12 cellular contexts compared by ENCODE assay signal in genomic region chr12:9667403-9667802, GRCh38. TPM values are rescaled to one million over a fixed set of nuclear protein-coding genes. Genes with fewer than 3 reads are reported as not detected.
DNase-seq lines count a peak whose midpoint lies in the region; ATAC-seq, FAIRE-seq and TF ChIP-seq lines count a peak whose summit lies in the region.
"Had no signal": no experiment of that assay in that cellular context is flagged by ENCODE, and none has a peak within 500 bp of the region (broad histone marks: within the 10 kb centered on the region; RNA-seq: fewer than 3 reads in every experiment).

No MANE protein-coding gene starts in this region.

- peak overlapping the region; percentile 90 to 92 for H3K27ac Mint-ChIP-seq in effector memory CD8-positive, alpha-beta T cell

- H3K79me2 ChIP-seq in PC-9 (ENCODE audit: low read depth), result no peaks in the 10 kb centered on the region

- DNase-seq in GM18507 (ENCODE audit: extremely low spot score, insufficient read length, low read depth), result no peak
- no peak for DNase-seq in effector memory CD8-positive, alpha-beta T cell
- DNase-seq in NCI-H345 (lab: John Stamatoyannopoulos, UW), result no peak
- no peak for DNase-seq in PC-9
- DNase-seq in caudate nucleus (lab: John Stamatoyannopoulos, UW), result no peak
- DNase-seq in globus pallidus (ENCODE audit: low spot score), result no peak
- DNase-seq: dorsolateral prefrontal cortex, islet precursor cell had no signal

- no peaks in the 10 kb centered on the region for H3K27me3 ChIP-seq in PC-9 (ENCODE audit: insufficient read depth, low read depth)
- H3K27me3 ChIP-seq: dorsolateral prefrontal cortex, uterus had no signal

- H3K36me3 Mint-ChIP-seq in effector memory CD8-positive, alpha-beta T cell (ENCODE audit: insufficient read depth), result peaks cover 47% of the 10 kb centered on the region

- peaks cover 12% of the 10 kb centered on the region; the same call in 1 of the 2 replicates for H3K36me3 ChIP-seq in PC-9 (ENCODE audit: low read depth)
- H3K36me3 ChIP-seq: uterus had no signal

- FAIRE-seq in GM18507 (lab: Jason Lieb, UNC), result peak; percentile 97
- FAIRE-seq: HTR-8/SVneo had no signal

- no peak overlapping the region for H2AFZ ChIP-seq in PC-9

- H3K4me2 ChIP-seq in PC-9, result no peak overlapping the region

- ATAC-seq in GM21367 (IDR thresholded peaks at IDR 0.05; ENCODE audit: unreplicated experiment) (peak; percentile 31), HG03378 (IDR thresholded peaks at IDR 0.05; ENCODE audit: unreplicated experiment) (peak; percentile 48)
- no peak for ATAC-seq in effector memory CD8-positive, alpha-beta T cell (replicated peaks)

- H3K4me3 ChIP-seq in PC-9, result no peak overlapping the region
- H3K4me3 ChIP-seq: dorsolateral prefrontal cortex, uterus had no signal

- intact Hi-C loops in PC-9 (cut with micrococcal nuclease; ENCODE audit: unreplicated experiment), result no loop called here

- H4K20me1 ChIP-seq in PC-9 (ENCODE audit: insufficient read depth), result no peaks in the 10 kb centered on the region

- no TSS peak for BruUV-seq in PC-9 (replicated peaks; lab: Mats Ljungman, UMichigan)

- CTCF ChIA-PET in PC-9 (lab: Charles Lee), result no interaction called here

- H3K27me3 Mint-ChIP-seq in effector memory CD8-positive, alpha-beta T cell, result no peaks in the 10 kb centered on the region

- H3K9me2 ChIP-seq in PC-9 (ENCODE audit: insufficient read depth), result no peaks in the 10 kb centered on the region

- H3K4me1 ChIP-seq in PC-9 (replicated peaks; ENCODE audit: insufficient read depth), result peaks cover 30% of the 10 kb centered on the region

- POLR2A ChIA-PET in PC-9 (lab: Charles Lee; ENCODE audit: unreplicated experiment), result no interaction called here

- no peak overlapping the region for H3K27ac ChIP-seq in PC-9
- no peak overlapping the region for H3K27ac ChIP-seq in caudate nucleus (ENCODE audit: low read depth, low read length)
- H3K27ac ChIP-seq: dorsolateral prefrontal cortex had no signal

- H3K4me1 Mint-ChIP-seq in effector memory CD8-positive, alpha-beta T cell (ENCODE audit: low read depth in 2 of 2), result peaks cover 41 to 66% of the 10 kb centered on the region in 2 donors

- peak overlapping the region; percentile 75 to 93 for H3K4me3 Mint-ChIP-seq in effector memory CD8-positive, alpha-beta T cell

- no peak for TF ChIP-seq CTCF in PC-9 (conservative IDR thresholded peaks at IDR 0.05)

- H3F3A ChIP-seq in PC-9 (ENCODE audit: insufficient read depth, low read depth), result peaks cover 14% of the 10 kb centered on the region

- H3K9me3 Mint-ChIP-seq in effector memory CD8-positive, alpha-beta T cell, result no peaks in the 10 kb centered on the region

- no peaks in the 10 kb centered on the region for H3K9me3 ChIP-seq in PC-9 (ENCODE audit: insufficient read depth, low read depth)
- H3K9me3 ChIP-seq: uterus had no signal

RNA-seq across cellular contexts. Expression of gene CLEC2D, which starts 2.1 kb away (rescaled TPM):
- 32.6 and 37.8 TPM in 2 replicates for total RNA-seq in PC-9 (2021)

RNA-seq across cellular contexts. Expression of gene KLRB1, which starts 59.7 kb away (rescaled TPM):
- not detected in 2 replicates for total RNA-seq in PC-9 (2021)
